Comparison of ENCODE assay signal across 18 cellular contexts in the genomic region with DNA sequence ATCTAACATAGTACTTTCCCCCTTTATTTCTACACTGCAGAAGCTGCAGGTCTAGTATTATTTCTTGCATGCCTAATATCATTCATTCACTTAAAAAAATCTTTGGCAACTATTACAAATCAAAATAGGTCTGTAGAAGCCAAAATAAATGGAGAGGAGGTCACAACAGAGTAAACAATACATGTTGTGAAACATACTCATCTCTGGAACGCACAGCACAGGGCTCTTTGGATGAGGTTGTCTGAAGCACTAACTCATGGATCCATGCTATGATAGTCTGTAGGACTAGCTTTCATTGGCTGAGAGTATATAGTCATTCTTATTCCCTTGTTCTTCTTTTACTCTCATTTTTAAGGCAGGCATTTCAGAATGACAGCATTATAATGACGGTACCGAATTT. TPM values are rescaled to one million over a fixed set of nuclear protein-coding genes. Genes with fewer than 3 reads are reported as not detected.
A peak's percentile ranks its signal among the peaks of the same experiment; 100 is the strongest.
DNase-seq lines count a peak whose midpoint lies in the region; ATAC-seq, FAIRE-seq and TF ChIP-seq lines count a peak whose summit lies in the region.
"Had no signal": no experiment of that assay in that cellular context is flagged by ENCODE, and none has a peak within 500 bp of the region (broad histone marks: within the 10 kb centered on the region; RNA-seq: fewer than 3 reads in every experiment).

No MANE protein-coding gene starts in this region.

- H2AFZ ChIP-seq in mammary epithelial cell (ENCODE audit: low read depth, low read length), result no peak overlapping the region

- no peak overlapping the region for H3K9ac ChIP-seq in mammary epithelial cell (ENCODE audit: insufficient read depth, low read length)

- peak; percentile 13 for FAIRE-seq in A549 (lab: Jason Lieb, UNC)
- FAIRE-seq: H54 had no signal

- BruUV-seq in mammary epithelial cell (replicated peaks; lab: Mats Ljungman, UMichigan), result no TSS peak

- no peaks in the 10 kb centered on the region for H4K20me1 ChIP-seq in mammary epithelial cell (ENCODE audit: insufficient read depth, low read length)

- no peak overlapping the region for H3K27ac ChIP-seq in A549
- peak overlapping the region; percentile 48 for H3K27ac ChIP-seq in VCaP
- H3K27ac ChIP-seq in right lobe of liver, result no peak overlapping the region
- no peak overlapping the region for H3K27ac ChIP-seq in mammary epithelial cell (ENCODE audit: insufficient read depth, low read depth, low read length)

- no peak for TF ChIP-seq RAD21 in A549 (conservative IDR thresholded peaks at IDR 0.05 in 1 of 2, IDR thresholded peaks at IDR 0.05 in 1 of 2)

- H3K4me2 ChIP-seq in A549, result no peak overlapping the region
- H3K4me2 ChIP-seq in mammary epithelial cell (ENCODE audit: insufficient read depth, low read depth, low read length), result no peak overlapping the region

- 80% methylated on average over 3 of the region's 3 CpGs for WGBS in A549 (ENCODE audit: missing lambda C conversion rate)
- WGBS in right lobe of liver (ENCODE audit: insufficient coverage, low coverage, low lambda C conversion rate, missing lambda C conversion rate), result 69% methylated on average over 3 of the region's 3 CpGs
- 97% methylated on average over 3 of the region's 3 CpGs for WGBS in mammary epithelial cell (ENCODE audit: low coverage, missing lambda C conversion rate)

- H3K4me3 ChIP-seq in A549, result no peak overlapping the region
- H3K4me3 ChIP-seq in right lobe of liver, result no peak overlapping the region
- no peak overlapping the region for H3K4me3 ChIP-seq in mammary epithelial cell (replicated peaks in 1 of 3; ENCODE audit: insufficient read depth in 1 of 3, low read depth in 2 of 3, low read length in 3 of 3)
- H3K4me3 ChIP-seq: HAP-1 had no signal

- CTCF ChIA-PET in A549 (lab: Yijun Ruan, JAX), result interaction anchor here (0.6 to 3.2 kb wide), 6 partner anchors 10 to 1342 kb away, joined by 3 to 18 read pairs (median 4); a partner anchor contains a TSS
- CTCF ChIA-PET in mammary epithelial cell (lab: Charles Lee; ENCODE audit: low non-redundant PET), result no interaction called here

- H3K4me1 ChIP-seq in A549 (peaks cover 7% of the 10 kb centered on the region; the same call in 1 of the 3 replicates), right lobe of liver (no peaks in the 10 kb centered on the region), mammary epithelial cell (ENCODE audit: insufficient read depth, low read length) (peaks cover 28% of the 10 kb centered on the region)
- H3K4me1 ChIP-seq: HAP-1 had no signal

- in situ Hi-C loops in mammary epithelial cell (cut with MboI; ENCODE audit: low sequenced_read_pairs in 2 of 2), result no loop called here

- no peaks in the 10 kb centered on the region for H3K27me3 ChIP-seq in right lobe of liver
- no peaks in the 10 kb centered on the region for H3K27me3 ChIP-seq in mammary epithelial cell (ENCODE audit: insufficient read depth, low read length)

- H3K9me3 ChIP-seq in A549 (no peaks in the 10 kb centered on the region), right lobe of liver (no peaks in the 10 kb centered on the region), mammary epithelial cell (replicated peaks; ENCODE audit: insufficient read depth, low read length) (no peaks in the 10 kb centered on the region)
- H3K9me3 ChIP-seq: HAP-1 had no signal

- no peak for TF ChIP-seq CTCF in A549 (IDR thresholded peaks at IDR 0.05)
- TF ChIP-seq CTCF in VCaP (conservative IDR thresholded peaks at IDR 0.05), result no peak
- TF ChIP-seq CTCF in right lobe of liver (IDR thresholded peaks at IDR 0.05), result no peak
- no peak for TF ChIP-seq CTCF in mammary epithelial cell (conservative IDR thresholded peaks at IDR 0.05 in 1 of 2, IDR thresholded peaks at IDR 0.05 in 1 of 2; ENCODE audit: extremely low read depth in 1 of 2, insufficient read depth in 1 of 2, low read depth in 1 of 2, low read length in 2 of 2)

- ATAC-seq in A549 (no peak), right lobe of liver (peak; percentile 82 to 89 (median 86))

- no peaks in the 10 kb centered on the region for H3K36me3 ChIP-seq in right lobe of liver
- H3K36me3 ChIP-seq in mammary epithelial cell (ENCODE audit: insufficient read depth, low read length), result no peaks in the 10 kb centered on the region
- H3K36me3 ChIP-seq: HAP-1 had no signal

- POLR2A ChIA-PET in A549 (lab: Yijun Ruan, JAX), result no interaction called here

- intact Hi-C loops in right lobe of liver (cut with DNase I) (no loop called here), mammary epithelial cell (cut with micrococcal nuclease) (no loop called here)

- dilution Hi-C loops in mammary epithelial cell (cut with HindIII; ENCODE audit: low sequenced_read_pairs), result no loop called here

- peaks cover 86% of the 10 kb centered on the region for H3K79me2 ChIP-seq in mammary epithelial cell (ENCODE audit: insufficient read depth, low read length)

- TF ChIP-seq EP300 in A549 (IDR thresholded peaks at IDR 0.05), result no peak

- DNase-seq in A549 (ENCODE audit: low read depth in 1 of 2, low spot score in 1 of 2) (no peak), right lobe of liver (no peak), mammary epithelial cell (no peak), NCI-H1092 treated with DMSO at 0.1 percent for 48 hours (lab: John Stamatoyannopoulos, UW) (no peak), NCI-H2171 (lab: John Stamatoyannopoulos, UW) (no peak)
- DNase-seq: 8988T; C1 segment of cervical spinal cord; Calu3; CD4-positive, alpha-beta memory T cell; COR-L47; DMS53; DMS79 treated with DMSO at 0.1 percent for 48 hours; GF-D8; GOT3; HFFc6 had no signal

- TF ChIP-seq POLR2A in A549 (IDR thresholded peaks at IDR 0.05; ENCODE audit: low read length) (no peak), right lobe of liver (IDR thresholded peaks at IDR 0.05) (no peak)

TF ChIP-seq in A549, 52 proteins besides CTCF, POLR2A, EP300 and RAD21:
- TF ChIP-seq ZFP36 (IDR thresholded peaks at IDR 0.05; ENCODE audit: borderline replicate concordance, partially characterized antibody), result no peak
- no peak for TF ChIP-seq ESRRA (IDR thresholded peaks at IDR 0.05; ENCODE audit: borderline replicate concordance, low read length)
- TF ChIP-seq, protein P1, sequence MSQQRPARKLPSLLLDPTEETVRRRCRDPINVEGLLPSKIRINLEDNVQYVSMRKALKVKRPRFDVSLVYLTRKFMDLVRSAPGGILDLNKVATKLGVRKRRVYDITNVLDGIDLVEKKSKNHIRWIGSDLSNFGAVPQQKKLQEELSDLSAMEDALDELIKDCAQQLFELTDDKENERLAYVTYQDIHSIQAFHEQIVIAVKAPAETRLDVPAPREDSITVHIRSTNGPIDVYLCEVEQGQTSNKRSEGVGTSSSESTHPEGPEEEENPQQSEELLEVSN (IDR thresholded peaks at IDR 0.05; ENCODE audit: borderline replicate concordance, low read depth), result no peak
- TF ChIP-seq EHMT2 (IDR thresholded peaks at IDR 0.05; ENCODE audit: low read depth), result no peak
- TF ChIP-seq SMC3 (IDR thresholded peaks at IDR 0.05), result no peak
- no peak for TF ChIP-seq JUNB (IDR thresholded peaks at IDR 0.05)
- no peak for TF ChIP-seq MAZ (IDR thresholded peaks at IDR 0.05; ENCODE audit: borderline replicate concordance, low read depth, low read length)
- TF ChIP-seq FOSL2 (IDR thresholded peaks at IDR 0.05), result no peak
- no peak for TF ChIP-seq FOSL2 (CRISPR knock-in tag; IDR thresholded peaks at IDR 0.05)
- TF ChIP-seq CHD4 (IDR thresholded peaks at IDR 0.05; ENCODE audit: borderline replicate concordance), result no peak
- no peak for TF ChIP-seq PHF8 (IDR thresholded peaks at IDR 0.05; ENCODE audit: borderline replicate concordance, low read depth)
- TF ChIP-seq, protein P2, sequence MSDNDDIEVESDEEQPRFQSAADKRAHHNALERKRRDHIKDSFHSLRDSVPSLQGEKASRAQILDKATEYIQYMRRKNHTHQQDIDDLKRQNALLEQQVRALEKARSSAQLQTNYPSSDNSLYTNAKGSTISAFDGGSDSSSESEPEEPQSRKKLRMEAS (IDR thresholded peaks at IDR 0.05), result no peak
- TF ChIP-seq EHF (CRISPR knock-in tag; IDR thresholded peaks at IDR 0.05), result no peak
TF ChIP-seq in A549: peak in this region for 0.

RNA-seq across cellular contexts. Expression of a gene that starts 21.3 kb away (rescaled TPM):
- polyA plus RNA-seq in A549 (2011; rRNA removed) (4.2 and 5.6 TPM in 2 replicates), A549 (2017; fragmentation: RNase III; extraction: RNeasy Plus Mini Kit Qiagen cat#74134 plus additional on column Dnase treatment) (2.3 to 2.8 TPM (median 2.8 TPM) in 3 replicates), mammary epithelial cell (55.2 TPM)
- polyA plus RNA-seq in A549 (2012; cell fraction: cytosol; rRNA removed), result 1.1 TPM in 2 replicates
- 1.5 and 1.7 TPM in 2 replicates for polyA plus RNA-seq in A549 (2012; cell fraction: nucleus; rRNA removed)
- polyA minus RNA-seq in A549 (2011; rRNA and poly(A)+ RNA removed), result 5.8 and 9.5 TPM in 2 replicates
- total RNA-seq in right lobe of liver (10 to 100 TPM; 17.6 to 25.7 (median 21.0) TPM), mammary epithelial cell (10 to 100 TPM; 54.3 to 67.2 TPM)
- polyA minus RNA-seq in mammary epithelial cell, result 99.1 TPM

Comparison
In these comparisons a context has a peak if more than half of its experiments do, and no peak if none do; other contexts are left out.
1. ATAC-seq: peak in right lobe of liver (4 of 4); none in A549 (0 of 2).